8 cellular contexts compared by ENCODE assay signal in genomic region chr2:241507430-241508239, GRCh38. TPM values are rescaled to one million over a fixed set of nuclear protein-coding genes. Genes with fewer than 3 reads are reported as not detected.
A peak's percentile ranks its signal among the peaks of the same experiment; 100 is the strongest.
DNase-seq lines count a peak whose midpoint lies in the region; ATAC-seq and TF ChIP-seq lines count a peak whose summit lies in the region.

No MANE protein-coding gene starts in this region.

- intact Hi-C loops in transverse colon (cut with DNase I; ENCODE audit: low total_unique reads) = loop anchor here (5.0 kb wide), 2 partner anchors 55 to 100 kb away; no protein-coding TSS in a partner anchor

- CTCF ChIA-PET in activated CD8-positive, alpha-beta T cell treated with anti-CD3 and anti-CD28 coated beads, Interleukin-2, amount 10 ng/mL, durations not matched to agents 7 days and 5 days (lab: Charles Lee) = no interaction called here

- no peaks in the 10 kb centered on the region for H3K27me3 Mint-ChIP-seq in activated CD8-positive, alpha-beta T cell treated with anti-CD3 and anti-CD28 coated beads, Interleukin-2, amount 10 ng/mL, durations not matched to agents 7 days and 5 days (ENCODE audit: low read depth)
- H3K27me3 Mint-ChIP-seq in naive thymus-derived CD8-positive, alpha-beta T cell = no peaks in the 10 kb centered on the region

- POLR2A ChIA-PET in activated CD8-positive, alpha-beta T cell treated with anti-CD3 and anti-CD28 coated beads, Interleukin-2, amount 10 ng/mL, durations not matched to agents 7 days and 5 days (lab: Charles Lee) = interaction anchor here (0.9 kb wide), 1 partner anchor 8 kb away, joined by 3 read pairs; no protein-coding TSS in a partner anchor
- POLR2A ChIA-PET in naive thymus-derived CD8-positive, alpha-beta T cell (lab: Charles Lee) = interaction anchor here (0.7 to 1.5 kb wide), 4 partner anchors 63 to 192 kb away, joined by 3 to 7 read pairs (median 3); partner anchors contain the start of genes DTYMK, HDLBP and SEPTIN2

- peak overlapping the region; percentile 91 to 95 (median 92) for H3K27ac ChIP-seq in transverse colon

- no peaks in the 10 kb centered on the region for H3K9me3 ChIP-seq in transverse colon

- peak overlapping the region; percentile 68 for H3K27ac Mint-ChIP-seq in activated CD8-positive, alpha-beta T cell treated with anti-CD3 and anti-CD28 coated beads, Interleukin-2, amount 10 ng/mL, durations not matched to agents 7 days and 5 days
- peak overlapping the region in 4 of 10 donors; percentile 59 to 84 (median 70) for H3K27ac Mint-ChIP-seq in naive thymus-derived CD8-positive, alpha-beta T cell

- in situ Hi-C loops in transverse colon (cut with MboI; ENCODE audit: low pct_ligation_motif_present in 1 of 4, low pct_unique_long_range_greater_than_20kb in 1 of 4, low sequenced_read_pairs in 3 of 4) = no loop called here

- TF ChIP-seq CTCF in GM12864 (IDR thresholded peaks at IDR 0.05; ENCODE audit: low read depth, low read length, missing control alignments) (no peak), epithelial cell of proximal tubule (conservative IDR thresholded peaks at IDR 0.05; ENCODE audit: low read depth, low read length) (no peak), transverse colon (IDR thresholded peaks at IDR 0.05) (peak in 4 of 5 experiments; percentile 15 to 25 (median 17))

- no peaks in the 10 kb centered on the region for H3K9me3 Mint-ChIP-seq in activated CD8-positive, alpha-beta T cell treated with anti-CD3 and anti-CD28 coated beads, Interleukin-2, amount 10 ng/mL, durations not matched to agents 7 days and 5 days (ENCODE audit: insufficient read depth)
- H3K9me3 Mint-ChIP-seq in naive thymus-derived CD8-positive, alpha-beta T cell = no peaks in the 10 kb centered on the region

- ATAC-seq in GM21737 (IDR thresholded peaks at IDR 0.05; ENCODE audit: unreplicated experiment) = peak; percentile 17
- peak; percentile 37 for ATAC-seq in activated CD8-positive, alpha-beta T cell treated with anti-CD3 and anti-CD28 coated beads, Interleukin-2, amount 10 ng/mL, durations not matched to agents 7 days and 5 days
- peak; percentile 5 to 20 for ATAC-seq in naive thymus-derived CD8-positive, alpha-beta T cell

- no peaks in the 10 kb centered on the region for H3K27me3 ChIP-seq in transverse colon

- H3K36me3 ChIP-seq in transverse colon = no peaks in the 10 kb centered on the region

- H3K4me1 ChIP-seq in transverse colon = peaks cover 18 to 30% (median 25%) of the 10 kb centered on the region in 4 donors

- peaks cover 21% of the 10 kb centered on the region for H3K4me1 Mint-ChIP-seq in activated CD8-positive, alpha-beta T cell treated with anti-CD3 and anti-CD28 coated beads, Interleukin-2, amount 10 ng/mL, durations not matched to agents 7 days and 5 days (ENCODE audit: low read depth)
- peaks cover 15 to 32% (median 28%) of the 10 kb centered on the region in 4 donors for H3K4me1 Mint-ChIP-seq in naive thymus-derived CD8-positive, alpha-beta T cell

- TF ChIP-seq POLR2A in transverse colon (IDR thresholded peaks at IDR 0.05) = no peak

- DNase-seq in GM12864 (ENCODE audit: low read depth) (no peak), LHCN-M2 (ENCODE audit: low read depth) (peak; percentile 45), epithelial cell of proximal tubule (ENCODE audit: low read depth) (no peak), transverse colon (peak; percentile 39), cerebellar nuclear complex (lab: John Stamatoyannopoulos, UW) (no peak)
- peak; percentile 43 for DNase-seq in activated CD8-positive, alpha-beta T cell treated with anti-CD3 and anti-CD28 coated beads, Interleukin-2, amount 10 ng/mL, durations not matched to agents 7 days and 5 days
- peak in 9 of 10 donors; percentile 7 to 41 (median 27) for DNase-seq in naive thymus-derived CD8-positive, alpha-beta T cell

- peak overlapping the region; percentile 83 for H3K4me3 Mint-ChIP-seq in activated CD8-positive, alpha-beta T cell treated with anti-CD3 and anti-CD28 coated beads, Interleukin-2, amount 10 ng/mL, durations not matched to agents 7 days and 5 days
- peak overlapping the region; percentile 73 to 88 (median 78) for H3K4me3 Mint-ChIP-seq in naive thymus-derived CD8-positive, alpha-beta T cell

- H3K36me3 Mint-ChIP-seq in activated CD8-positive, alpha-beta T cell treated with anti-CD3 and anti-CD28 coated beads, Interleukin-2, amount 10 ng/mL, durations not matched to agents 7 days and 5 days (ENCODE audit: low read depth) = peaks cover 2% of the 10 kb centered on the region
- H3K36me3 Mint-ChIP-seq in naive thymus-derived CD8-positive, alpha-beta T cell = no peaks in the 10 kb centered on the region

- H3K4me3 ChIP-seq in GM12864 (ENCODE audit: low read depth, low read length) (peak overlapping the region; percentile 91), epithelial cell of proximal tubule (ENCODE audit: low read depth, low read length) (peak overlapping the region; percentile 92), transverse colon (peak overlapping the region; percentile 91 to 99 (median 95))

- TF ChIP-seq EP300 in transverse colon (IDR thresholded peaks at IDR 0.05; ENCODE audit: low read depth) = no peak

- WGBS in transverse colon (ENCODE audit: low coverage in 1 of 2), 2 donors = 1 to 10% methylated on average over 5 to 46 of the region's 67 CpGs

RNA-seq across cellular contexts. Expression of gene STK25, which starts 0.7 kb away (rescaled TPM):
- 361 and 435 TPM in 2 replicates for total RNA-seq in LHCN-M2 (2014; rRNA removed)
- 227 TPM for polyA plus RNA-seq in LHCN-M2 (2012)
- 100 to 1,000 TPM; 114 to 132 TPM for total RNA-seq in activated CD8-positive, alpha-beta T cell treated with anti-CD3 and anti-CD28 coated beads, Interleukin-2, amount 10 ng/mL, durations not matched to agents 7 days and 5 days
- 256 and 264 TPM in 2 replicates for total RNA-seq in epithelial cell of proximal tubule
- 100 to 1,000 TPM; 148 to 150 TPM for total RNA-seq in naive thymus-derived CD8-positive, alpha-beta T cell
- polyA plus RNA-seq in naive thymus-derived CD8-positive, alpha-beta T cell = 10 to 100 TPM; 69.9 to 81.1 (median 70.1) TPM
- total RNA-seq in transverse colon = 100 to 1,000 TPM; 159 to 427 (median 205) TPM

RNA-seq across cellular contexts. Expression of gene BOK, which starts 50.9 kb away (rescaled TPM):
- total RNA-seq in LHCN-M2 (2014; rRNA removed) (67.3 and 69.6 TPM in 2 replicates), epithelial cell of proximal tubule (76.7 and 83.3 TPM in 2 replicates), transverse colon (10 to 100 TPM; 21.0 to 84.2 (median 24.4) TPM)
- 69.8 TPM for polyA plus RNA-seq in LHCN-M2 (2012)
- total RNA-seq in activated CD8-positive, alpha-beta T cell treated with anti-CD3 and anti-CD28 coated beads, Interleukin-2, amount 10 ng/mL, durations not matched to agents 7 days and 5 days = not detected
- total RNA-seq in naive thymus-derived CD8-positive, alpha-beta T cell = not detected
- under 1 TPM in 1 of 3 donors, not detected in 2; 0.53 TPM for polyA plus RNA-seq in naive thymus-derived CD8-positive, alpha-beta T cell

Comparison
In these comparisons a context has a peak if more than half of its experiments do, and no peak if none do; other contexts are left out.
1. DNase-seq: peak in LHCN-M2 (single experiment), activated CD8-positive, alpha-beta T cell treated with anti-CD3 and anti-CD28 coated beads, Interleukin-2, amount 10 ng/mL, durations not matched to agents 7 days and 5 days (single experiment), naive thymus-derived CD8-positive, alpha-beta T cell (9 of 10) and transverse colon (single experiment); none in GM12864 (single experiment), epithelial cell of proximal tubule (single experiment) and cerebellar nuclear complex (0 of 2).
2. CTCF ChIP-seq: peak in transverse colon (4 of 5); none in GM12864 (single experiment) and epithelial cell of proximal tubule (single experiment).
3. RNA of gene BOK, which starts 50.9 kb away (total RNA-seq): 76.7 to 83.3 TPM in epithelial cell of proximal tubule, 67.3 to 69.6 TPM in LHCN-M2 and 21.0 to 84.2 TPM in transverse colon; not detected in naive thymus-derived CD8-positive, alpha-beta T cell and not detected in activated CD8-positive, alpha-beta T cell treated with anti-CD3 and anti-CD28 coated beads, Interleukin-2, amount 10 ng/mL, durations not matched to agents 7 days and 5 days; every median in the first group is over 10 times any median in the second.
4. Peak in every context shown above with its lines, with median percentiles within 50 percentile points of each other: H3K4me3 ChIP-seq and ATAC-seq.